Comparison of ENCODE assay signal across 8 cellular contexts in genomic region chr14:23727566-23728335, GRCh38.
DNase-seq lines count a peak whose midpoint lies in the region; ATAC-seq and TF ChIP-seq lines count a peak whose summit lies in the region.

No MANE protein-coding gene starts in this region.

- H3K9me3 ChIP-seq in tibial artery = no peaks in the 10 kb centered on the region

- intact Hi-C loops in left cardiac atrium (cut with DNase I) = no loop called here
- intact Hi-C loops in tibial artery (cut with DNase I; ENCODE audit: low total_unique reads) = no loop called here
- intact Hi-C loops in posterior vena cava (cut with DNase I) = no loop called here

- ATAC-seq in left cardiac atrium = peak; percentile 34 to 45

- no peak overlapping the region for H3K4me3 ChIP-seq in tibial artery

- H3K4me1 ChIP-seq in tibial artery = no peaks in the 10 kb centered on the region

- DNase-seq in EH (ENCODE audit: low read depth) (peak; percentile 75), HT-29 (ENCODE audit: low spot score) (peak; percentile 58), SW480 (ENCODE audit: low spot score) (peak; percentile 69), left cardiac atrium (no peak), tibial artery (no peak), cerebellar nuclear complex (lab: John Stamatoyannopoulos, UW) (no peak), posterior vena cava (ENCODE audit: low spot score) (no peak), NCI-H1048 (lab: John Stamatoyannopoulos, UW) (no peak)

- peak; percentile 7 to 10 for TF ChIP-seq CTCF in tibial artery (IDR thresholded peaks at IDR 0.05)

- H3K27ac ChIP-seq in tibial artery = no peak overlapping the region

- no peaks in the 10 kb centered on the region for H3K27me3 ChIP-seq in tibial artery

- H3K36me3 ChIP-seq in tibial artery = no peaks in the 10 kb centered on the region

Comparison
In these comparisons a context has a peak if more than half of its experiments do, and no peak if none do; other contexts are left out.
1. DNase-seq: peak in EH (single experiment), HT-29 (single experiment) and SW480 (single experiment); none in left cardiac atrium (single experiment), tibial artery (0 of 2), cerebellar nuclear complex (0 of 2), posterior vena cava (single experiment) and NCI-H1048 (single experiment).